9 cellular contexts compared by ENCODE assay signal in the genomic region with DNA sequence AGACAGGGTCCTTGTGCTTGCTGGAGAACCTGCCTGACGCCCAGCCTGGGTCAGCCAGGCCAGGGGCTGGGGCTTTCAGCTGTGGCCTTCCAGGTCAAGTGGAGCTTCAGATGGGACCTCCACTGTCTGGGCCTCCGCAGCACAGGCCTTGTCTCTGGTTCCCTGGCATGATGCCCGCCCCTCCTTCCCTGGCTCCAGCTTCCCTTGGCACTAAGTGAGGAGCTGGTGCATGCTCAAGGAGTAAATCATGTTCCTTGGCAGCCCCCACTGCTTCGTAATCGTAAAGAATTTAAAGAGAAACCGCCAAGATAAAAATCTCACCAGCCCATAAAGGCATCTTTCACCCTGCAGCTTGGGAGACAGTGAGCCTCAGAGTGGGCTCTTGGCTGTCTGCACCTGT. TPM values are rescaled to one million over a fixed set of nuclear protein-coding genes. Genes with fewer than 3 reads are reported as not detected.
DNase-seq lines count a peak whose midpoint lies in the region; ATAC-seq and TF ChIP-seq lines count a peak whose summit lies in the region.
"Had no signal": no experiment of that assay in that cellular context is flagged by ENCODE, and none has a peak within 500 bp of the region (broad histone marks: within the 10 kb centered on the region; RNA-seq: fewer than 3 reads in every experiment).

No MANE protein-coding gene starts in this region.

- H4K20me1 ChIP-seq in IMR-90 (ENCODE audit: insufficient read depth, low read length): 0 out of 2 replicates have a peak, but pooled peaks cover 4% of the 10 kb centered on the region

- BruUV-seq in IMR-90 (replicated peaks; lab: Mats Ljungman, UMichigan): no TSS peak

- H3K4me2 ChIP-seq in IMR-90 (ENCODE audit: low read depth, low read length): peak overlapping the region; percentile 63

- peak overlapping the region; percentile 89 for H3K23ac ChIP-seq in IMR-90 (ENCODE audit: low read depth, low read length)

- POLR2A ChIA-PET in IMR-90 (lab: Charles Lee; ENCODE audit: unreplicated experiment): no interaction called here

- H3K4me3 ChIP-seq in IMR-90 (ENCODE audit: insufficient read depth, low read depth, low read length) (no peak overlapping the region), colonic mucosa (no peak overlapping the region), upper lobe of right lung (no peak overlapping the region)

- H4K8ac ChIP-seq in IMR-90 (ENCODE audit: low read depth in 2 of 2, low read length in 2 of 2): peak overlapping the region; percentile 4 to 83; a peak in 2 of 4 replicates

- peak overlapping the region; percentile 86; the same call in 1 of the 2 replicates for H3K14ac ChIP-seq in IMR-90 (replicated peaks; ENCODE audit: low read depth, low read length)

- DNase-seq in IMR-90: peak; percentile 93
- peak; percentile 77 for DNase-seq in colonic mucosa
- DNase-seq in middle frontal gyrus (ENCODE audit: extremely low spot score, low spot score): peak; percentile 32
- DNase-seq in upper lobe of right lung: peak; percentile 80
- no peak for DNase-seq in cerebellar nuclear complex (lab: John Stamatoyannopoulos, UW)
- DNase-seq in NCI-H1092 treated with DMSO at 0.1 percent for 48 hours (lab: John Stamatoyannopoulos, UW): no peak
- DNase-seq: activated naive CD4-positive, alpha-beta T cell; NCI-H82 had no signal

- H3K56ac ChIP-seq in IMR-90 (ENCODE audit: extremely low read depth, insufficient read depth, low read length): peak overlapping the region; percentile 18

- TF ChIP-seq POLR2A in IMR-90 (IDR thresholded peaks at IDR 0.05; ENCODE audit: low read depth, low read length): no peak

- intact Hi-C loops in IMR-90 (cut with micrococcal nuclease): loop anchor here (2.0 kb wide), 1 partner anchor 63 kb away; no protein-coding TSS in a partner anchor
- intact Hi-C loops in colonic mucosa (cut with DNase I): no loop called here
- intact Hi-C loops in upper lobe of right lung (cut with DNase I): no loop called here

- no peak for TF ChIP-seq RAD21 in IMR-90 (IDR thresholded peaks at IDR 0.05; ENCODE audit: low read length)

- no peak overlapping the region for H3K9ac ChIP-seq in IMR-90 (ENCODE audit: low read depth, low read length)
- peak overlapping the region in 1 of 2 donors; percentile 22 for H3K9ac ChIP-seq in colonic mucosa (ENCODE audit: low read depth in 2 of 2, low read length in 2 of 2)

- H2AFZ ChIP-seq in IMR-90 (replicated peaks; ENCODE audit: low read length, poor library complexity): peak overlapping the region; percentile 77

- H3K79me1 ChIP-seq in IMR-90 (ENCODE audit: low read depth in 1 of 2, low read length in 2 of 2): peaks cover 11 to 76% of the 10 kb centered on the region in 2 experiments; a peak in 2 of 4 replicates

- H2BK20ac ChIP-seq in IMR-90 (ENCODE audit: low read depth, low read length): peak overlapping the region; percentile 86

- no peaks in the 10 kb centered on the region for H3K9me3 ChIP-seq in IMR-90 (ENCODE audit: control insufficient read depth, insufficient read depth, low read length)
- H3K9me3 ChIP-seq in colonic mucosa: no peaks in the 10 kb centered on the region
- no peaks in the 10 kb centered on the region for H3K9me3 ChIP-seq in upper lobe of right lung

- H2BK15ac ChIP-seq in IMR-90 (ENCODE audit: low read depth, low read length): peak overlapping the region; percentile 89; the same call in 1 of the 3 replicates

- dilution Hi-C loops in IMR-90 (cut with HindIII; ENCODE audit: low sequenced_read_pairs, unreplicated experiment): no loop called here

- CTCF ChIA-PET in IMR-90 (lab: Yijun Ruan, JAX): interaction anchor here (0.7 kb wide), 1 partner anchor 25 kb away, joined by 3 read pairs; no protein-coding TSS in a partner anchor

- H3K4me1 ChIP-seq in IMR-90 (ENCODE audit: control insufficient read depth, insufficient read depth, low read length): peaks cover 54% of the 10 kb centered on the region
- H3K4me1 ChIP-seq in colonic mucosa: peaks cover 29% of the 10 kb centered on the region
- peaks cover 80% of the 10 kb centered on the region for H3K4me1 ChIP-seq in upper lobe of right lung

- WGBS in IMR-90 (ENCODE audit: extremely low coverage in 2 of 2, insufficient read length in 1 of 2), 2 experiments: 14% methylated on average over 1 of the region's 6 CpGs; no CpG with 5 or more reads in 1 of the 2 experiments

- H4K5ac ChIP-seq in IMR-90 (ENCODE audit: low read depth, low read length): peak overlapping the region; percentile 93

- ATAC-seq in IMR-90 (ENCODE audit: low read depth) (peak; percentile 63), upper lobe of right lung (peak; percentile 16), HG02840 (IDR thresholded peaks at IDR 0.05; ENCODE audit: low FRiP score, unreplicated experiment) (no peak)

- H2AK5ac ChIP-seq in IMR-90 (ENCODE audit: low read depth, low read length): peak overlapping the region; percentile 95

- peaks cover 14% of the 10 kb centered on the region; the same call in 1 of the 2 replicates for H3K36me3 ChIP-seq in IMR-90 (ENCODE audit: control insufficient read depth, insufficient read depth, low read length)
- H3K36me3 ChIP-seq in colonic mucosa: no peaks in the 10 kb centered on the region
- H3K36me3 ChIP-seq in upper lobe of right lung: no peaks in the 10 kb centered on the region

- H3K4ac ChIP-seq in IMR-90 (ENCODE audit: low read depth, low read length): peak overlapping the region; percentile 91

- H3K27ac ChIP-seq in IMR-90 (ENCODE audit: insufficient read depth, low read length) (peak overlapping the region; percentile 30), colonic mucosa (no peak overlapping the region), upper lobe of right lung (peak overlapping the region; percentile 76)

- peak overlapping the region; percentile 84 for H3K18ac ChIP-seq in IMR-90 (ENCODE audit: low read depth, low read length)

- no peaks in the 10 kb centered on the region for H3K27me3 ChIP-seq in IMR-90 (ENCODE audit: control insufficient read depth, insufficient read depth, low read length)
- no peaks in the 10 kb centered on the region for H3K27me3 ChIP-seq in colonic mucosa
- H3K27me3 ChIP-seq in upper lobe of right lung: no peaks in the 10 kb centered on the region

- H2AK9ac ChIP-seq in IMR-90 (replicated peaks; ENCODE audit: low read depth, low read length, poor library complexity): peak overlapping the region; percentile 93

- peak overlapping the region; percentile 78 for H2BK5ac ChIP-seq in IMR-90 (ENCODE audit: low read depth, low read length, poor library complexity, severe bottlenecking)

- H2BK120ac ChIP-seq in IMR-90 (ENCODE audit: low read depth, low read length): peak overlapping the region; percentile 81

- peaks cover 34% of the 10 kb centered on the region for H3K9me1 ChIP-seq in IMR-90 (ENCODE audit: insufficient read depth, low read length)

- peak overlapping the region; percentile 79 for H4K91ac ChIP-seq in IMR-90 (ENCODE audit: insufficient read depth, low read depth, low read length)

- TF ChIP-seq CTCF in IMR-90 (conservative IDR thresholded peaks at IDR 0.05; ENCODE audit: low read depth, low read length) (no peak), colonic mucosa (IDR thresholded peaks at IDR 0.05) (no peak), upper lobe of right lung (IDR thresholded peaks at IDR 0.05) (no peak)

- in situ Hi-C loops in IMR-90 (cut with MboI; ENCODE audit: low sequenced_read_pairs): no loop called here

TF ChIP-seq in IMR-90, 13 proteins besides CTCF, POLR2A, EP300 and RAD21:
- no peak for TF ChIP-seq RCOR1 (IDR thresholded peaks at IDR 0.05; ENCODE audit: insufficient replicate concordance, low read length)
- TF ChIP-seq NFE2L2 (IDR thresholded peaks at IDR 0.05; ENCODE audit: low read depth, low read length): no peak
- peak; percentile 64 for TF ChIP-seq MAZ (IDR thresholded peaks at IDR 0.05; ENCODE audit: borderline replicate concordance, low read depth, low read length)
- 0 out of 2 replicates have a peak, but pooled peaks have one; percentile 9 for TF ChIP-seq FOS (IDR thresholded peaks at IDR 0.05; ENCODE audit: low read depth, low read length)
- TF ChIP-seq USF2 (IDR thresholded peaks at IDR 0.05; ENCODE audit: low read depth, low read length): no peak

RNA-seq across cellular contexts. Expression of gene SEMA3F, which starts 8.9 kb away (rescaled TPM):
- 7.3 and 9.2 TPM in 2 replicates for total RNA-seq in IMR-90 (2012; rRNA removed)
- polyA plus RNA-seq in IMR-90 (2012; rRNA removed): 23.3 and 26.7 TPM in 2 replicates
- 18.0 and 30.3 TPM in 2 replicates for polyA plus RNA-seq in IMR-90 (2012; cell fraction: cytosol; rRNA removed)
- 18.6 and 46.8 TPM in 2 replicates for polyA plus RNA-seq in IMR-90 (2012; cell fraction: nucleus; rRNA removed; ENCODE audit: low replicate concordance)
- 10 to 100 TPM; 14.7 to 24.0 TPM for total RNA-seq in colonic mucosa
- 65.6 TPM for total RNA-seq in upper lobe of right lung

RNA-seq across cellular contexts. Expression of gene GNAT1, which starts 27.4 kb away (rescaled TPM):
- total RNA-seq in IMR-90 (2012; rRNA removed) (not detected in 2 replicates), colonic mucosa (not detected), upper lobe of right lung (not detected)
- 0.04 TPM in 1 of 2 replicates, not detected in the other for polyA plus RNA-seq in IMR-90 (2012; rRNA removed)
- polyA plus RNA-seq in IMR-90 (2012; cell fraction: cytosol; rRNA removed): not detected in 2 replicates
- polyA plus RNA-seq in IMR-90 (2012; cell fraction: nucleus; rRNA removed; ENCODE audit: low replicate concordance): 0.08 and 0.13 TPM in 2 replicates

RNA-seq across cellular contexts. Expression of gene SLC38A3, which starts 41.0 kb away (rescaled TPM):
- total RNA-seq in IMR-90 (2012; rRNA removed) (0.36 TPM in 1 of 2 replicates, not detected in the other), colonic mucosa (under 1 TPM; 0.24 to 0.40 TPM), upper lobe of right lung (not detected)
- polyA plus RNA-seq in IMR-90 (2012; rRNA removed): 0.12 and 0.36 TPM in 2 replicates
- polyA plus RNA-seq in IMR-90 (2012; cell fraction: cytosol; rRNA removed): 0.04 and 0.15 TPM in 2 replicates
- polyA plus RNA-seq in IMR-90 (2012; cell fraction: nucleus; rRNA removed; ENCODE audit: low replicate concordance): 0.37 and 0.78 TPM in 2 replicates

Comparison
In these comparisons a context has a peak if more than half of its experiments do, and no peak if none do; other contexts are left out.
1. DNase-seq: peak in IMR-90 (single experiment), colonic mucosa (single experiment), middle frontal gyrus (single experiment) and upper lobe of right lung (single experiment); none in cerebellar nuclear complex (0 of 2) and NCI-H1092 treated with DMSO at 0.1 percent for 48 hours (single experiment).